Comparison of ENCODE assay signal across 1 cellular context in the genomic region with DNA sequence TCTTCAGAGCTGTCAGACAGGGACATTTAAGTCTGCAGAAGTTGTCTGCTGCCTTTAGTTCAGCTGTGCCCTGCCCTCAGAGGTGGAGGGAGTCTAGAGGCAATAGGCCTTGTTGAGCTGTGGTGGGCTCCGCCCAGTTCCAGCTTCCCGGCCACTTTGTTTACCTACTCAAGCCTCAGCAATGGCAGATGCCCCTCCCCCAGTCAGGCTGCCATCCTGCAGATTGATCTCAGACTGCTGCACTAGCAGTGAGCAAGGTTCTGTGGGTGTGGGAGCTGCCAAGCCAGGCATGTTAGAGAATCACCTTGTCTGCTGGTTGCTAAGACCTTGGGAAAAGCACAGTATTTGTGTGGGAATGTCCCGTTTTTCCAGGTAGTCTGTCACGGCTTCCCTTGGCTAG. TPM values are rescaled to one million over a fixed set of nuclear protein-coding genes. Genes with fewer than 3 reads are reported as not detected.
"Had no signal": no experiment of that assay in that cellular context is flagged by ENCODE, and none has a peak within 500 bp of the region (broad histone marks: within the 10 kb centered on the region; RNA-seq: fewer than 3 reads in every experiment).

No MANE protein-coding gene starts in this region.

RNA-seq across cellular contexts. Expression of gene KIAA0408, which starts 46.1 kb away (rescaled TPM):
- total RNA-seq: lung microvascular endothelial cell had no signal
